1 cellular context compared by ENCODE assay signal in the genomic region with DNA sequence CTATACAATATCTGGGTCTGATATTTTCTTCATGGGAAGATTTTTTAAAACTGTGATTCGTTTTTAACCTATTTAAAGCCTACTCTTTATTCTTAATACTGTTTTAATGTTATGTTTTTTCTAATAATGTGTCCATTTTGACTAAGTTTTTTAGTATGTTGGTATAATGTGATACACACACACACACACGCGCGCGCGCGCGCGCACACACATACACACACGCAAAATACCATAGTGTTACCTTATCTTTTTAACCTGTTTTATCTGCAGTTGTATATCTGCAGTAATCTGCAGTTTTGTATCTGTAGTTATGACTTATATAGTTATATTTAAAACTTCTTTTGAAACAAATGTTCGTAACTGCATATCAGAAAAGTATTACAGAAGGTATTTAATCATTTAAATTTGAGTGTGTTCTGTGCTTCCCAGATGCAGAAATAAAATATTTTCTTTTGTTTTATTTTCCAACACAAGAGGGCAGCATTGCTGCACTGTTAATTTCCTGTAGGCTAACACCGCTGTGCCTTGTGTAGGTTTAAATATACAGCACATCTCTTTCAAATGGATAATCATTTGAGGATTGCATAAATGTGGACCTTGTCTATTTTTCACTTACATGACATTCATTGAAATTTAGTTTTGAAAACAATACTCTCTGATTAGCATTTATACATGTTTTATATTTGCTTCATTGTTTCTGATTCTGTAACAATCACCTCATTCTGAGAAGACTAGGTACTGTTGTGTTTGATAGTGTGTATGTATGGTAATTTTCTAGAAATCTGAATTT.
TF ChIP-seq lines count a peak whose summit lies in the region.

No MANE protein-coding gene starts in this region.

TF ChIP-seq in SK-N-SH treated with all-trans-retinoic acid at 6 μM for 48 hours, 23 proteins besides CTCF, POLR2A, EP300 and RAD21 (continued from another document):
- TF ChIP-seq ZNF565 (CRISPR knock-in tag; conservative IDR thresholded peaks at IDR 0.05; ENCODE audit: low read depth) = no peak
- no peak for TF ChIP-seq OSR1 (CRISPR knock-in tag; IDR thresholded peaks at IDR 0.05)
- TF ChIP-seq, protein P1, sequence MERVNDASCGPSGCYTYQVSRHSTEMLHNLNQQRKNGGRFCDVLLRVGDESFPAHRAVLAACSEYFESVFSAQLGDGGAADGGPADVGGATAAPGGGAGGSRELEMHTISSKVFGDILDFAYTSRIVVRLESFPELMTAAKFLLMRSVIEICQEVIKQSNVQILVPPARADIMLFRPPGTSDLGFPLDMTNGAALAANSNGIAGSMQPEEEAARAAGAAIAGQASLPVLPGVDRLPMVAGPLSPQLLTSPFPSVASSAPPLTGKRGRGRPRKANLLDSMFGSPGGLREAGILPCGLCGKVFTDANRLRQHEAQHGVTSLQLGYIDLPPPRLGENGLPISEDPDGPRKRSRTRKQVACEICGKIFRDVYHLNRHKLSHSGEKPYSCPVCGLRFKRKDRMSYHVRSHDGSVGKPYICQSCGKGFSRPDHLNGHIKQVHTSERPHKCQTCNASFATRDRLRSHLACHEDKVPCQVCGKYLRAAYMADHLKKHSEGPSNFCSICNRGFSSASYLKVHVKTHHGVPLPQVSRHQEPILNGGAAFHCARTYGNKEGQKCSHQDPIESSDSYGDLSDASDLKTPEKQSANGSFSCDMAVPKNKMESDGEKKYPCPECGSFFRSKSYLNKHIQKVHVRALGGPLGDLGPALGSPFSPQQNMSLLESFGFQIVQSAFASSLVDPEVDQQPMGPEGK (CRISPR knock-in tag; IDR thresholded peaks at IDR 0.05; ENCODE audit: borderline replicate concordance) = no peak
- TF ChIP-seq, protein P2, sequence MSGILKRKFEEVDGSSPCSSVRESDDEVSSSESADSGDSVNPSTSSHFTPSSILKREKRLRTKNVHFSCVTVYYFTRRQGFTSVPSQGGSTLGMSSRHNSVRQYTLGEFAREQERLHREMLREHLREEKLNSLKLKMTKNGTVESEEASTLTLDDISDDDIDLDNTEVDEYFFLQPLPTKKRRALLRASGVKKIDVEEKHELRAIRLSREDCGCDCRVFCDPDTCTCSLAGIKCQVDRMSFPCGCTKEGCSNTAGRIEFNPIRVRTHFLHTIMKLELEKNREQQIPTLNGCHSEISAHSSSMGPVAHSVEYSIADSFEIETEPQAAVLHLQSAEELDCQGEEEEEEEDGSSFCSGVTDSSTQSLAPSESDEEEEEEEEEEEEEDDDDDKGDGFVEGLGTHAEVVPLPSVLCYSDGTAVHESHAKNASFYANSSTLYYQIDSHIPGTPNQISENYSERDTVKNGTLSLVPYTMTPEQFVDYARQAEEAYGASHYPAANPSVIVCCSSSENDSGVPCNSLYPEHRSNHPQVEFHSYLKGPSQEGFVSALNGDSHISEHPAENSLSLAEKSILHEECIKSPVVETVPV (CRISPR knock-in tag; IDR thresholded peaks at IDR 0.05) = no peak
- TF ChIP-seq, protein P3, sequence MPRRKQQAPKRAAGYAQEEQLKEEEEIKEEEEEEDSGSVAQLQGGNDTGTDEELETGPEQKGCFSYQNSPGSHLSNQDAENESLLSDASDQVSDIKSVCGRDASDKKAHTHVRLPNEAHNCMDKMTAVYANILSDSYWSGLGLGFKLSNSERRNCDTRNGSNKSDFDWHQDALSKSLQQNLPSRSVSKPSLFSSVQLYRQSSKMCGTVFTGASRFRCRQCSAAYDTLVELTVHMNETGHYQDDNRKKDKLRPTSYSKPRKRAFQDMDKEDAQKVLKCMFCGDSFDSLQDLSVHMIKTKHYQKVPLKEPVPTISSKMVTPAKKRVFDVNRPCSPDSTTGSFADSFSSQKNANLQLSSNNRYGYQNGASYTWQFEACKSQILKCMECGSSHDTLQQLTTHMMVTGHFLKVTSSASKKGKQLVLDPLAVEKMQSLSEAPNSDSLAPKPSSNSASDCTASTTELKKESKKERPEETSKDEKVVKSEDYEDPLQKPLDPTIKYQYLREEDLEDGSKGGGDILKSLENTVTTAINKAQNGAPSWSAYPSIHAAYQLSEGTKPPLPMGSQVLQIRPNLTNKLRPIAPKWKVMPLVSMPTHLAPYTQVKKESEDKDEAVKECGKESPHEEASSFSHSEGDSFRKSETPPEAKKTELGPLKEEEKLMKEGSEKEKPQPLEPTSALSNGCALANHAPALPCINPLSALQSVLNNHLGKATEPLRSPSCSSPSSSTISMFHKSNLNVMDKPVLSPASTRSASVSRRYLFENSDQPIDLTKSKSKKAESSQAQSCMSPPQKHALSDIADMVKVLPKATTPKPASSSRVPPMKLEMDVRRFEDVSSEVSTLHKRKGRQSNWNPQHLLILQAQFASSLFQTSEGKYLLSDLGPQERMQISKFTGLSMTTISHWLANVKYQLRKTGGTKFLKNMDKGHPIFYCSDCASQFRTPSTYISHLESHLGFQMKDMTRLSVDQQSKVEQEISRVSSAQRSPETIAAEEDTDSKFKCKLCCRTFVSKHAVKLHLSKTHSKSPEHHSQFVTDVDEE (CRISPR knock-in tag; IDR thresholded peaks at IDR 0.05) = no peak
- no peak for TF ChIP-seq ZFP30 (CRISPR knock-in tag; IDR thresholded peaks at IDR 0.05)
- no peak for TF ChIP-seq BACH2 (CRISPR knock-in tag; IDR thresholded peaks at IDR 0.05; ENCODE audit: borderline replicate concordance)
- TF ChIP-seq ARNTL (CRISPR knock-in tag; IDR thresholded peaks at IDR 0.05; ENCODE audit: borderline replicate concordance, low read depth) = no peak
TF ChIP-seq in SK-N-SH treated with all-trans-retinoic acid at 6 μM for 48 hours: peak in this region for 0.
